In genomic region chr1:205321959-205322283, GRCh38 we compare ENCODE assay signal across 8 cellular contexts. TPM values are rescaled to one million over a fixed set of nuclear protein-coding genes. Genes with fewer than 3 reads are reported as not detected.
DNase-seq lines count a peak whose midpoint lies in the region; ATAC-seq, FAIRE-seq and TF ChIP-seq lines count a peak whose summit lies in the region.

No MANE protein-coding gene starts in this region.

- peaks cover 2% of the 10 kb centered on the region for H3K36me3 Mint-ChIP-seq in activated CD4-positive, alpha-beta T cell treated with anti-CD3 and anti-CD28 coated beads, Interleukin-2, amount 10 ng/mL, durations not matched to agents 24 days and 14 days (ENCODE audit: low read depth)
- H3K36me3 Mint-ChIP-seq in WTC11: peaks cover 19% of the 10 kb centered on the region
- H3K36me3 Mint-ChIP-seq in stimulated activated naive B cell treated with anti-CD40 and anti-IgM and Interleukin-4, amounts not matched to agents 10 μg/mL and 1 μg/mL and 100 μg/mL, for 72 hours: peaks cover 6 to 15% of the 10 kb centered on the region in 2 donors

- H3K27ac ChIP-seq in keratinocyte (ENCODE audit: control insufficient read depth, insufficient read depth, low read length): no peak overlapping the region

- no peaks in the 10 kb centered on the region for H3K36me3 ChIP-seq in keratinocyte (ENCODE audit: control insufficient read depth in 2 of 2, extremely low read depth in 1 of 2, insufficient read depth in 2 of 2, low read length in 2 of 2)

- H3K9me3 Mint-ChIP-seq in activated CD4-positive, alpha-beta T cell treated with anti-CD3 and anti-CD28 coated beads, Interleukin-2, amount 10 ng/mL, durations not matched to agents 24 days and 14 days: no peaks in the 10 kb centered on the region
- H3K9me3 Mint-ChIP-seq in WTC11: no peaks in the 10 kb centered on the region
- no peaks in the 10 kb centered on the region for H3K9me3 Mint-ChIP-seq in stimulated activated naive B cell treated with anti-CD40 and anti-IgM and Interleukin-4, amounts not matched to agents 10 μg/mL and 1 μg/mL and 100 μg/mL, for 72 hours

- no peaks in the 10 kb centered on the region for H3K9me3 ChIP-seq in keratinocyte (ENCODE audit: control insufficient read depth, low read depth, low read length)

- peaks cover 12% of the 10 kb centered on the region for H3K27me3 Mint-ChIP-seq in activated CD4-positive, alpha-beta T cell treated with anti-CD3 and anti-CD28 coated beads, Interleukin-2, amount 10 ng/mL, durations not matched to agents 24 days and 14 days
- H3K27me3 Mint-ChIP-seq in WTC11 (ENCODE audit: low read depth): peaks cover 38% of the 10 kb centered on the region
- peaks cover 2% of the 10 kb centered on the region in 2 donors for H3K27me3 Mint-ChIP-seq in stimulated activated naive B cell treated with anti-CD40 and anti-IgM and Interleukin-4, amounts not matched to agents 10 μg/mL and 1 μg/mL and 100 μg/mL, for 72 hours

- peak overlapping the region in 1 of 3 experiments; percentile 99 for H3K4me3 ChIP-seq in keratinocyte (ENCODE audit: control insufficient read depth in 2 of 3, extremely low read depth in 1 of 3, insufficient read depth in 2 of 3, low read depth in 1 of 3, low read length in 3 of 3)

- peak overlapping the region; percentile 88 for H3K4me3 Mint-ChIP-seq in activated CD4-positive, alpha-beta T cell treated with anti-CD3 and anti-CD28 coated beads, Interleukin-2, amount 10 ng/mL, durations not matched to agents 24 days and 14 days
- H3K4me3 Mint-ChIP-seq in WTC11: no peak overlapping the region
- peak overlapping the region; percentile 95 to 96 for H3K4me3 Mint-ChIP-seq in stimulated activated naive B cell treated with anti-CD40 and anti-IgM and Interleukin-4, amounts not matched to agents 10 μg/mL and 1 μg/mL and 100 μg/mL, for 72 hours

- no peak overlapping the region for H2AFZ ChIP-seq in keratinocyte (ENCODE audit: control insufficient read depth, low read length)

- no peaks in the 10 kb centered on the region for H3K9me1 ChIP-seq in keratinocyte (ENCODE audit: control insufficient read depth, extremely low read depth, insufficient read depth, low read length)

- ATAC-seq in WTC11: no peak
- no peak for ATAC-seq in stimulated activated naive B cell treated with anti-CD40 and anti-IgM and Interleukin-4, amounts not matched to agents 10 μg/mL and 1 μg/mL and 100 μg/mL, for 72 hours (replicated peaks)
- no peak for ATAC-seq in HG03457 (IDR thresholded peaks at IDR 0.05; ENCODE audit: unreplicated experiment)
- ATAC-seq in HG02981 (IDR thresholded peaks at IDR 0.05; ENCODE audit: unreplicated experiment): no peak

- FAIRE-seq in keratinocyte (lab: Jason Lieb, UNC): no peak

- H3K4me1 Mint-ChIP-seq in activated CD4-positive, alpha-beta T cell treated with anti-CD3 and anti-CD28 coated beads, Interleukin-2, amount 10 ng/mL, durations not matched to agents 24 days and 14 days: peaks cover 52% of the 10 kb centered on the region
- peaks cover 54% of the 10 kb centered on the region for H3K4me1 Mint-ChIP-seq in WTC11
- peaks cover 45 to 67% of the 10 kb centered on the region in 2 donors for H3K4me1 Mint-ChIP-seq in stimulated activated naive B cell treated with anti-CD40 and anti-IgM and Interleukin-4, amounts not matched to agents 10 μg/mL and 1 μg/mL and 100 μg/mL, for 72 hours

- peaks cover 42% of the 10 kb centered on the region for H3K79me2 ChIP-seq in keratinocyte (ENCODE audit: control insufficient read depth, insufficient read depth, low read length)

- peak overlapping the region; percentile 33 for H3K4me2 ChIP-seq in keratinocyte (ENCODE audit: control insufficient read depth, extremely low read depth, insufficient read depth, low read depth, low read length)

- H3K4me1 ChIP-seq in keratinocyte (ENCODE audit: control insufficient read depth, extremely low read depth, insufficient read depth, low read length): peaks cover 40% of the 10 kb centered on the region

- H3K27ac Mint-ChIP-seq in activated CD4-positive, alpha-beta T cell treated with anti-CD3 and anti-CD28 coated beads, Interleukin-2, amount 10 ng/mL, durations not matched to agents 24 days and 14 days: no peak overlapping the region
- peak overlapping the region; percentile 32; the same call in 1 of the 2 replicates for H3K27ac Mint-ChIP-seq in WTC11
- H3K27ac Mint-ChIP-seq in stimulated activated naive B cell treated with anti-CD40 and anti-IgM and Interleukin-4, amounts not matched to agents 10 μg/mL and 1 μg/mL and 100 μg/mL, for 72 hours: peak overlapping the region; percentile 91

- TF ChIP-seq CTCF in WTC11 (IDR thresholded peaks at IDR 0.05) (no peak), keratinocyte (optimal IDR thresholded peaks at IDR 0.05 in 1 of 3, IDR thresholded peaks at IDR 0.05 in 1 of 3, conservative IDR thresholded peaks at IDR 0.05 in 1 of 3; ENCODE audit: extremely low read depth in 1 of 3, insufficient read depth in 2 of 3, low read length in 3 of 3) (no peak)

- no peak for DNase-seq in activated CD4-positive, alpha-beta T cell treated with anti-CD3 and anti-CD28 coated beads, Interleukin-2, amount 10 ng/mL, durations not matched to agents 24 days and 14 days
- no peak for DNase-seq in activated CD4-positive, alpha-beta T cell treated with anti-CD3 and anti-CD28 coated beads for 48 hours
- DNase-seq in WTC11 (ENCODE audit: low spot score): no peak
- DNase-seq in keratinocyte (ENCODE audit: low read depth, low spot score): no peak
- no peak for DNase-seq in stimulated activated naive B cell treated with anti-CD40 and anti-IgM and Interleukin-4, amounts not matched to agents 10 μg/mL and 1 μg/mL and 100 μg/mL, for 72 hours
- DNase-seq in UCSD-AML1 (lab: John Stamatoyannopoulos, UW; ENCODE audit: unreplicated experiment): no peak

- peaks cover 1% of the 10 kb centered on the region for H3K27me3 ChIP-seq in keratinocyte (ENCODE audit: control insufficient read depth, extremely low read depth, insufficient read depth, low read length)

- POLR2A ChIA-PET in WTC11 (lab: Charles Lee): interaction anchor here (0.6 to 10.5 kb wide), 12 partner anchors 9 to 126 kb away, joined by 3 to 186 read pairs (median 4); no protein-coding TSS in a partner anchor

- intact Hi-C loops in activated CD4-positive, alpha-beta T cell treated with anti-CD3 and anti-CD28 coated beads, Interleukin-2, amount 10 ng/mL, durations not matched to agents 24 days and 14 days (cut with micrococcal nuclease): loop anchor here (1.0 kb wide), 3 partner anchors 9 to 38 kb away; no protein-coding TSS in a partner anchor

- dilution Hi-C loops in keratinocyte (cut with MboI; ENCODE audit: extremely low pct_ligation_motif_present, low sequenced_read_pairs): no loop called here

- H4K20me1 ChIP-seq in keratinocyte (ENCODE audit: control insufficient read depth, extremely low read depth, insufficient read depth, low read length): peaks cover 6% of the 10 kb centered on the region

- CTCF ChIA-PET in WTC11 (lab: Charles Lee): interaction anchor here (0.8 to 13.8 kb wide), 8 partner anchors 14 to 260 kb away, joined by 3 to 684 read pairs (median 8); no protein-coding TSS in a partner anchor

- H3K9ac ChIP-seq in keratinocyte (ENCODE audit: control insufficient read depth, extremely low read depth, insufficient read depth, low read length): peak overlapping the region; percentile 89

TF ChIP-seq in WTC11, 78 proteins besides CTCF, POLR2A, EP300 and RAD21 (continues in another document):
- TF ChIP-seq ATF1 (CRISPR knock-in tag; IDR thresholded peaks at IDR 0.05) (no peak), SP1 (CRISPR knock-in tag; conservative IDR thresholded peaks at IDR 0.05) (no peak), ATF2 (CRISPR knock-in tag; IDR thresholded peaks at IDR 0.05; ENCODE audit: borderline replicate concordance, low read depth) (no peak), NFE2L1 (CRISPR knock-in tag; IDR thresholded peaks at IDR 0.05) (no peak)

RNA-seq across cellular contexts. Expression of gene NUAK2, which starts 0.4 kb away (rescaled TPM):
- 0.80 and 1.0 TPM in 2 replicates for total RNA-seq in activated CD4-positive, alpha-beta T cell treated with anti-CD3 and anti-CD28 coated beads, Interleukin-2, amount 10 ng/mL, durations not matched to agents 24 days and 14 days
- 8.7 to 10.8 TPM (median 10.8 TPM) in 3 replicates for total RNA-seq in WTC11 (2021)
- 2.8 to 5.9 TPM (median 3.9 TPM) in 3 replicates for polyA plus RNA-seq in keratinocyte
- 2.9 TPM for polyA plus RNA-seq in keratinocyte (2011; ENCODE audit: low read depth)
- polyA plus RNA-seq in keratinocyte (2011; cell fraction: cytosol; rRNA removed): 3.0 TPM in 2 replicates
- polyA plus RNA-seq in keratinocyte (2011; cell fraction: nucleus; rRNA removed): 7.9 and 8.2 TPM in 2 replicates
- polyA plus RNA-seq in keratinocyte (2012; ENCODE audit: low replicate concordance): 5.4 and 7.6 TPM in 2 replicates
- polyA minus RNA-seq in keratinocyte: 4.1 to 8.7 TPM (median 4.3 TPM) in 3 replicates
- 5.8 TPM for polyA minus RNA-seq in keratinocyte (2011; cell fraction: cytosol; rRNA and poly(A)+ RNA removed)
- 9.7 and 12.9 TPM in 2 replicates for polyA minus RNA-seq in keratinocyte (2011; cell fraction: nucleus; rRNA and poly(A)+ RNA removed)

RNA-seq across cellular contexts. Expression of gene KLHDC8A, which starts 34.8 kb away (rescaled TPM):
- 0.44 TPM in 1 of 2 replicates, not detected in the other for total RNA-seq in activated CD4-positive, alpha-beta T cell treated with anti-CD3 and anti-CD28 coated beads, Interleukin-2, amount 10 ng/mL, durations not matched to agents 24 days and 14 days
- 1.6 to 1.7 TPM (median 1.7 TPM) in 3 replicates for total RNA-seq in WTC11 (2021)
- polyA plus RNA-seq in keratinocyte: not detected in 3 replicates
- polyA plus RNA-seq in keratinocyte (2011; ENCODE audit: low read depth): 0.50 TPM
- polyA plus RNA-seq in keratinocyte (2011; cell fraction: cytosol; rRNA removed): not detected in 2 replicates
- polyA plus RNA-seq in keratinocyte (2011; cell fraction: nucleus; rRNA removed): not detected in 2 replicates
- polyA plus RNA-seq in keratinocyte (2012; ENCODE audit: low replicate concordance): 0.10 TPM in 1 of 2 replicates, not detected in the other
- polyA minus RNA-seq in keratinocyte: not detected in 3 replicates
- polyA minus RNA-seq in keratinocyte (2011; cell fraction: cytosol; rRNA and poly(A)+ RNA removed): not detected
- not detected in 2 replicates for polyA minus RNA-seq in keratinocyte (2011; cell fraction: nucleus; rRNA and poly(A)+ RNA removed)
